Comparison of ENCODE assay signal across 1 cellular context in the genomic region with DNA sequence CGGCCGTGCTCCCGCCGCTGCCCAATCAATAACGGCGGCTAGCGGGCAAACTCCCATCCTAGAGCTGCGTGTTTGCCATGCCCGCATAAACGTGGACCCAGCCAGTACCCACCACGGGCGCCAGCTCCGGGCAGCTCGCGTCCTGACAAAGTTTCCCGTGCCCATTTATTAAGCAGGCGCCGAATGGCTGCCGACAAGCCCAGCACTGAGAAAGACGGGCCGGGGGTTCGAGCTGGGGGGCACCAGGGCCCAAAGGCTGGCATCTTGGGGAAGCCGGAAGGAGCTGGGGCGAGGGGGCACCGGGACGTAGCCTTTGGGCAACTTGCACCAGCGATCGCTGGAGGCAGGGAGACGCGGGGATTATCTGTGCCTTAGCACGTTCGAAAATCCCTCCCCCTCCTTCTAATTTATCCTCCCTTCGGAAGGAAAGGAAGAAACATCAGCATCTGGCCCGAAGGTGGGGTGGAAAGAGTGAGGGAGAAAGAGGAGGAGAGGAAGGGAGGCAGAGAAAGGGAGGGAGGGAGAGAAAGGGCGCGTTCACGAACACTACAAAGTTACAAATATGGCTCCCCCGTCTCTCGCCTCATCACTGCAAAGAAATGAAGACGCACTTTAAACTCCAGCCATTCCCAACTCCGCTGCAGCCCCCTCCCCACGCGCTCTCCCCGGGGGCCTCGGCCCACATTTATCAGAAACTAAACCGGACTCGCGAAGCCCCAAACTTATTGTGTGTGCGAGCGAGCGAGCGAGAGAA.
TF ChIP-seq lines count a peak whose summit lies in the region.

No MANE protein-coding gene starts in this region.

TF ChIP-seq in K562, 482 proteins besides CTCF, POLR2A, EP300 and RAD21 (continued from another document and continues in another):
- TF ChIP-seq, protein P1, sequence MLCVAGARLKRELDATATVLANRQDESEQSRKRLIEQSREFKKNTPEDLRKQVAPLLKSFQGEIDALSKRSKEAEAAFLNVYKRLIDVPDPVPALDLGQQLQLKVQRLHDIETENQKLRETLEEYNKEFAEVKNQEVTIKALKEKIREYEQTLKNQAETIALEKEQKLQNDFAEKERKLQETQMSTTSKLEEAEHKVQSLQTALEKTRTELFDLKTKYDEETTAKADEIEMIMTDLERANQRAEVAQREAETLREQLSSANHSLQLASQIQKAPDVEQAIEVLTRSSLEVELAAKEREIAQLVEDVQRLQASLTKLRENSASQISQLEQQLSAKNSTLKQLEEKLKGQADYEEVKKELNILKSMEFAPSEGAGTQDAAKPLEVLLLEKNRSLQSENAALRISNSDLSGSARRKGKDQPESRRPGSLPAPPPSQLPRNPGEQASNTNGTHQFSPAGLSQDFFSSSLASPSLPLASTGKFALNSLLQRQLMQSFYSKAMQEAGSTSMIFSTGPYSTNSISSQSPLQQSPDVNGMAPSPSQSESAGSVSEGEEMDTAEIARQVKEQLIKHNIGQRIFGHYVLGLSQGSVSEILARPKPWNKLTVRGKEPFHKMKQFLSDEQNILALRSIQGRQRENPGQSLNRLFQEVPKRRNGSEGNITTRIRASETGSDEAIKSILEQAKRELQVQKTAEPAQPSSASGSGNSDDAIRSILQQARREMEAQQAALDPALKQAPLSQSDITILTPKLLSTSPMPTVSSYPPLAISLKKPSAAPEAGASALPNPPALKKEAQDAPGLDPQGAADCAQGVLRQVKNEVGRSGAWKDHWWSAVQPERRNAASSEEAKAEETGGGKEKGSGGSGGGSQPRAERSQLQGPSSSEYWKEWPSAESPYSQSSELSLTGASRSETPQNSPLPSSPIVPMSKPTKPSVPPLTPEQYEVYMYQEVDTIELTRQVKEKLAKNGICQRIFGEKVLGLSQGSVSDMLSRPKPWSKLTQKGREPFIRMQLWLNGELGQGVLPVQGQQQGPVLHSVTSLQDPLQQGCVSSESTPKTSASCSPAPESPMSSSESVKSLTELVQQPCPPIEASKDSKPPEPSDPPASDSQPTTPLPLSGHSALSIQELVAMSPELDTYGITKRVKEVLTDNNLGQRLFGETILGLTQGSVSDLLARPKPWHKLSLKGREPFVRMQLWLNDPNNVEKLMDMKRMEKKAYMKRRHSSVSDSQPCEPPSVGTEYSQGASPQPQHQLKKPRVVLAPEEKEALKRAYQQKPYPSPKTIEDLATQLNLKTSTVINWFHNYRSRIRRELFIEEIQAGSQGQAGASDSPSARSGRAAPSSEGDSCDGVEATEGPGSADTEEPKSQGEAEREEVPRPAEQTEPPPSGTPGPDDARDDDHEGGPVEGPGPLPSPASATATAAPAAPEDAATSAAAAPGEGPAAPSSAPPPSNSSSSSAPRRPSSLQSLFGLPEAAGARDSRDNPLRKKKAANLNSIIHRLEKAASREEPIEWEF (CRISPR knock-in tag; IDR thresholded peaks at IDR 0.05), result no peak
- TF ChIP-seq SMARCB1 (IDR thresholded peaks at IDR 0.05; ENCODE audit: insufficient read length, low read depth), result no peak
- TF ChIP-seq, protein P2, sequence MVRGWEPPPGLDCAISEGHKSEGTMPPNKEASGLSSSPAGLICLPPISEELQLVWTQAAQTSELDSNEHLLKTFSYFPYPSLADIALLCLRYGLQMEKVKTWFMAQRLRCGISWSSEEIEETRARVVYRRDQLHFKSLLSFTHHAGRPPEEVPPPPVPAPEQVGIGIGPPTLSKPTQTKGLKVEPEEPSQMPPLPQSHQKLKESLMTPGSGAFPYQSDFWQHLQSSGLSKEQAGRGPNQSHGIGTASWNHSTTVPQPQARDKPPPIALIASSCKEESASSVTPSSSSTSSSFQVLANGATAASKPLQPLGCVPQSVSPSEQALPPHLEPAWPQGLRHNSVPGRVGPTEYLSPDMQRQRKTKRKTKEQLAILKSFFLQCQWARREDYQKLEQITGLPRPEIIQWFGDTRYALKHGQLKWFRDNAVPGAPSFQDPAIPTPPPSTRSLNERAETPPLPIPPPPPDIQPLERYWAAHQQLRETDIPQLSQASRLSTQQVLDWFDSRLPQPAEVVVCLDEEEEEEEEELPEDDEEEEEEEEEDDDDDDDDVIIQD (CRISPR knock-in tag; IDR thresholded peaks at IDR 0.05), result no peak
- no peak for TF ChIP-seq LEF1 (IDR thresholded peaks at IDR 0.05)
- TF ChIP-seq, protein P3, sequence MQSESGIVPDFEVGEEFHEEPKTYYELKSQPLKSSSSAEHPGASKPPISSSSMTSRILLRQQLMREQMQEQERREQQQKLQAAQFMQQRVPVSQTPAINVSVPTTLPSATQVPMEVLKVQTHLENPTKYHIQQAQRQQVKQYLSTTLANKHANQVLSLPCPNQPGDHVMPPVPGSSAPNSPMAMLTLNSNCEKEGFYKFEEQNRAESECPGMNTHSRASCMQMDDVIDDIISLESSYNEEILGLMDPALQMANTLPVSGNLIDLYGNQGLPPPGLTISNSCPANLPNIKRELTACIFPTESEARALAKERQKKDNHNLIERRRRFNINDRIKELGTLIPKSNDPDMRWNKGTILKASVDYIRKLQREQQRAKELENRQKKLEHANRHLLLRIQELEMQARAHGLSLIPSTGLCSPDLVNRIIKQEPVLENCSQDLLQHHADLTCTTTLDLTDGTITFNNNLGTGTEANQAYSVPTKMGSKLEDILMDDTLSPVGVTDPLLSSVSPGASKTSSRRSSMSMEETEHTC (IDR thresholded peaks at IDR 0.05), result no peak
- TF ChIP-seq ETS2 (tag; IDR thresholded peaks at IDR 0.05; ENCODE audit: borderline replicate concordance, poor library complexity, severe bottlenecking), result no peak
- TF ChIP-seq, protein P4, sequence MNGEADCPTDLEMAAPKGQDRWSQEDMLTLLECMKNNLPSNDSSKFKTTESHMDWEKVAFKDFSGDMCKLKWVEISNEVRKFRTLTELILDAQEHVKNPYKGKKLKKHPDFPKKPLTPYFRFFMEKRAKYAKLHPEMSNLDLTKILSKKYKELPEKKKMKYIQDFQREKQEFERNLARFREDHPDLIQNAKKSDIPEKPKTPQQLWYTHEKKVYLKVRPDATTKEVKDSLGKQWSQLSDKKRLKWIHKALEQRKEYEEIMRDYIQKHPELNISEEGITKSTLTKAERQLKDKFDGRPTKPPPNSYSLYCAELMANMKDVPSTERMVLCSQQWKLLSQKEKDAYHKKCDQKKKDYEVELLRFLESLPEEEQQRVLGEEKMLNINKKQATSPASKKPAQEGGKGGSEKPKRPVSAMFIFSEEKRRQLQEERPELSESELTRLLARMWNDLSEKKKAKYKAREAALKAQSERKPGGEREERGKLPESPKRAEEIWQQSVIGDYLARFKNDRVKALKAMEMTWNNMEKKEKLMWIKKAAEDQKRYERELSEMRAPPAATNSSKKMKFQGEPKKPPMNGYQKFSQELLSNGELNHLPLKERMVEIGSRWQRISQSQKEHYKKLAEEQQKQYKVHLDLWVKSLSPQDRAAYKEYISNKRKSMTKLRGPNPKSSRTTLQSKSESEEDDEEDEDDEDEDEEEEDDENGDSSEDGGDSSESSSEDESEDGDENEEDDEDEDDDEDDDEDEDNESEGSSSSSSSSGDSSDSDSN (IDR thresholded peaks at IDR 0.05; ENCODE audit: borderline replicate concordance in 1 of 2, low read depth in 2 of 2, low read length in 2 of 2), result peak in 1 of 2 experiments; percentile 25; a peak in 1 of 4 replicates
- TF ChIP-seq, protein P5, sequence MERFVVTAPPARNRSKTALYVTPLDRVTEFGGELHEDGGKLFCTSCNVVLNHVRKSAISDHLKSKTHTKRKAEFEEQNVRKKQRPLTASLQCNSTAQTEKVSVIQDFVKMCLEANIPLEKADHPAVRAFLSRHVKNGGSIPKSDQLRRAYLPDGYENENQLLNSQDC (CRISPR knock-in tag; IDR thresholded peaks at IDR 0.05), result no peak
- TF ChIP-seq FUS (optimal IDR thresholded peaks at IDR 0.05; ENCODE audit: low read depth, low read length), result no peak
- TF ChIP-seq KHSRP (IDR thresholded peaks at IDR 0.05), result no peak
- no peak for TF ChIP-seq ETV5 (CRISPR knock-in tag; IDR thresholded peaks at IDR 0.05; ENCODE audit: low read depth)
- TF ChIP-seq ZBTB7A (IDR thresholded peaks at IDR 0.05; ENCODE audit: borderline replicate concordance, control insufficient read depth, low read depth, low read length), result peak; percentile 66; the same call in 1 of the 2 replicates
- TF ChIP-seq SRF (CRISPR knock-in tag; IDR thresholded peaks at IDR 0.05), result no peak
- TF ChIP-seq ZNF224 (CRISPR knock-in tag; IDR thresholded peaks at IDR 0.05), result no peak
- no peak for TF ChIP-seq SP2 (IDR thresholded peaks at IDR 0.05; ENCODE audit: extremely low read depth, low read depth, low read length, poor library complexity, severe bottlenecking)
- no peak for TF ChIP-seq SRSF1 (IDR thresholded peaks at IDR 0.05; ENCODE audit: low read depth, low read length)
- TF ChIP-seq, protein P6, sequence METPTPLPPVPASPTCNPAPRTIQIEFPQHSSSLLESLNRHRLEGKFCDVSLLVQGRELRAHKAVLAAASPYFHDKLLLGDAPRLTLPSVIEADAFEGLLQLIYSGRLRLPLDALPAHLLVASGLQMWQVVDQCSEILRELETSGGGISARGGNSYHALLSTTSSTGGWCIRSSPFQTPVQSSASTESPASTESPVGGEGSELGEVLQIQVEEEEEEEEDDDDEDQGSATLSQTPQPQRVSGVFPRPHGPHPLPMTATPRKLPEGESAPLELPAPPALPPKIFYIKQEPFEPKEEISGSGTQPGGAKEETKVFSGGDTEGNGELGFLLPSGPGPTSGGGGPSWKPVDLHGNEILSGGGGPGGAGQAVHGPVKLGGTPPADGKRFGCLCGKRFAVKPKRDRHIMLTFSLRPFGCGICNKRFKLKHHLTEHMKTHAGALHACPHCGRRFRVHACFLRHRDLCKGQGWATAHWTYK (CRISPR knock-in tag; IDR thresholded peaks at IDR 0.05), result no peak
- TF ChIP-seq, protein P7, sequence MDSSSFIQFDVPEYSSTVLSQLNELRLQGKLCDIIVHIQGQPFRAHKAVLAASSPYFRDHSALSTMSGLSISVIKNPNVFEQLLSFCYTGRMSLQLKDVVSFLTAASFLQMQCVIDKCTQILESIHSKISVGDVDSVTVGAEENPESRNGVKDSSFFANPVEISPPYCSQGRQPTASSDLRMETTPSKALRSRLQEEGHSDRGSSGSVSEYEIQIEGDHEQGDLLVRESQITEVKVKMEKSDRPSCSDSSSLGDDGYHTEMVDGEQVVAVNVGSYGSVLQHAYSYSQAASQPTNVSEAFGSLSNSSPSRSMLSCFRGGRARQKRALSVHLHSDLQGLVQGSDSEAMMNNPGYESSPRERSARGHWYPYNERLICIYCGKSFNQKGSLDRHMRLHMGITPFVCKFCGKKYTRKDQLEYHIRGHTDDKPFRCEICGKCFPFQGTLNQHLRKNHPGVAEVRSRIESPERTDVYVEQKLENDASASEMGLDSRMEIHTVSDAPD (CRISPR knock-in tag; IDR thresholded peaks at IDR 0.05), result no peak
- TF ChIP-seq NFIC (IDR thresholded peaks at IDR 0.05), result 0 out of 2 replicates have a peak, but pooled peaks have one; percentile 6
- no peak for TF ChIP-seq RBM34 (IDR thresholded peaks at IDR 0.05; ENCODE audit: borderline replicate concordance, insufficient read depth, low read length)
- no peak for TF ChIP-seq LCOR (CRISPR knock-in tag; IDR thresholded peaks at IDR 0.05)
- TF ChIP-seq RBM22 (IDR thresholded peaks at IDR 0.05; ENCODE audit: low read depth, low read length, poor library complexity, severe bottlenecking), result peak; percentile 58
- TF ChIP-seq, protein P8, sequence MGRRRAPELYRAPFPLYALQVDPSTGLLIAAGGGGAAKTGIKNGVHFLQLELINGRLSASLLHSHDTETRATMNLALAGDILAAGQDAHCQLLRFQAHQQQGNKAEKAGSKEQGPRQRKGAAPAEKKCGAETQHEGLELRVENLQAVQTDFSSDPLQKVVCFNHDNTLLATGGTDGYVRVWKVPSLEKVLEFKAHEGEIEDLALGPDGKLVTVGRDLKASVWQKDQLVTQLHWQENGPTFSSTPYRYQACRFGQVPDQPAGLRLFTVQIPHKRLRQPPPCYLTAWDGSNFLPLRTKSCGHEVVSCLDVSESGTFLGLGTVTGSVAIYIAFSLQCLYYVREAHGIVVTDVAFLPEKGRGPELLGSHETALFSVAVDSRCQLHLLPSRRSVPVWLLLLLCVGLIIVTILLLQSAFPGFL (CRISPR knock-in tag; IDR thresholded peaks at IDR 0.05), result no peak
- TF ChIP-seq CSDE1 (IDR thresholded peaks at IDR 0.05), result no peak
- no peak for TF ChIP-seq PRMT5 (CRISPR knock-in tag; IDR thresholded peaks at IDR 0.05)
- no peak for TF ChIP-seq PYGO2 (tag; IDR thresholded peaks at IDR 0.05)
- no peak for TF ChIP-seq ZNF217 (CRISPR knock-in tag; IDR thresholded peaks at IDR 0.05)
- TF ChIP-seq RFX7 (CRISPR knock-in tag; IDR thresholded peaks at IDR 0.05), result no peak
- TF ChIP-seq, protein P9, sequence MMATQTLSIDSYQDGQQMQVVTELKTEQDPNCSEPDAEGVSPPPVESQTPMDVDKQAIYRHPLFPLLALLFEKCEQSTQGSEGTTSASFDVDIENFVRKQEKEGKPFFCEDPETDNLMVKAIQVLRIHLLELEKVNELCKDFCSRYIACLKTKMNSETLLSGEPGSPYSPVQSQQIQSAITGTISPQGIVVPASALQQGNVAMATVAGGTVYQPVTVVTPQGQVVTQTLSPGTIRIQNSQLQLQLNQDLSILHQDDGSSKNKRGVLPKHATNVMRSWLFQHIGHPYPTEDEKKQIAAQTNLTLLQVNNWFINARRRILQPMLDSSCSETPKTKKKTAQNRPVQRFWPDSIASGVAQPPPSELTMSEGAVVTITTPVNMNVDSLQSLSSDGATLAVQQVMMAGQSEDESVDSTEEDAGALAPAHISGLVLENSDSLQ (IDR thresholded peaks at IDR 0.05), result no peak
- no peak for TF ChIP-seq ZNF124 (CRISPR knock-in tag; IDR thresholded peaks at IDR 0.05)
- TF ChIP-seq WHSC1 (IDR thresholded peaks at IDR 0.05; ENCODE audit: low read length), result no peak
- TF ChIP-seq, protein P10, sequence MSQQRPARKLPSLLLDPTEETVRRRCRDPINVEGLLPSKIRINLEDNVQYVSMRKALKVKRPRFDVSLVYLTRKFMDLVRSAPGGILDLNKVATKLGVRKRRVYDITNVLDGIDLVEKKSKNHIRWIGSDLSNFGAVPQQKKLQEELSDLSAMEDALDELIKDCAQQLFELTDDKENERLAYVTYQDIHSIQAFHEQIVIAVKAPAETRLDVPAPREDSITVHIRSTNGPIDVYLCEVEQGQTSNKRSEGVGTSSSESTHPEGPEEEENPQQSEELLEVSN (IDR thresholded peaks at IDR 0.05; ENCODE audit: borderline replicate concordance in 1 of 2, extremely low read depth in 1 of 2, insufficient read depth in 1 of 2, insufficient read length in 1 of 2, low read depth in 1 of 2, low read length in 1 of 2, poor library complexity in 1 of 2, severe bottlenecking in 1 of 2), result no peak
- no peak for TF ChIP-seq BRD9 (IDR thresholded peaks at IDR 0.05; ENCODE audit: low read depth, partially characterized antibody)
- TF ChIP-seq, protein P11, sequence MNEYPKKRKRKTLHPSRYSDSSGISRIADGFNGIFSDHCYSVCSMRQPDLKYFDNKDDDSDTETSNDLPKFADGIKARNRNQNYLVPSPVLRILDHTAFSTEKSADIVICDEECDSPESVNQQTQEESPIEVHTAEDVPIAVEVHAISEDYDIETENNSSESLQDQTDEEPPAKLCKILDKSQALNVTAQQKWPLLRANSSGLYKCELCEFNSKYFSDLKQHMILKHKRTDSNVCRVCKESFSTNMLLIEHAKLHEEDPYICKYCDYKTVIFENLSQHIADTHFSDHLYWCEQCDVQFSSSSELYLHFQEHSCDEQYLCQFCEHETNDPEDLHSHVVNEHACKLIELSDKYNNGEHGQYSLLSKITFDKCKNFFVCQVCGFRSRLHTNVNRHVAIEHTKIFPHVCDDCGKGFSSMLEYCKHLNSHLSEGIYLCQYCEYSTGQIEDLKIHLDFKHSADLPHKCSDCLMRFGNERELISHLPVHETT (CRISPR knock-in tag; conservative IDR thresholded peaks at IDR 0.05 in 1 of 2, IDR thresholded peaks at IDR 0.05 in 1 of 2), result no peak
- TF ChIP-seq, protein P12, sequence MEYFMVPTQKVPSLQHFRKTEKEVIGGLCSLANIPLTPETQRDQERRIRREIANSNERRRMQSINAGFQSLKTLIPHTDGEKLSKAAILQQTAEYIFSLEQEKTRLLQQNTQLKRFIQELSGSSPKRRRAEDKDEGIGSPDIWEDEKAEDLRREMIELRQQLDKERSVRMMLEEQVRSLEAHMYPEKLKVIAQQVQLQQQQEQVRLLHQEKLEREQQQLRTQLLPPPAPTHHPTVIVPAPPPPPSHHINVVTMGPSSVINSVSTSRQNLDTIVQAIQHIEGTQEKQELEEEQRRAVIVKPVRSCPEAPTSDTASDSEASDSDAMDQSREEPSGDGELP (CRISPR knock-in tag; IDR thresholded peaks at IDR 0.05; ENCODE audit: borderline replicate concordance), result peak; percentile 9; the same call in 1 of the 2 replicates
